ENCODE assay signal across 1 cellular context in genomic region chr18:63152791-63153190, GRCh38.
A peak's percentile ranks its signal among the peaks of the same experiment; 100 is the strongest.
TF ChIP-seq lines count a peak whose summit lies in the region.

No MANE protein-coding gene starts in this region.

TF ChIP-seq in GM12878, 131 proteins besides CTCF, POLR2A, EP300 and RAD21 (continued from another document and continues in another):
- TF ChIP-seq HSF1 (IDR thresholded peaks at IDR 0.05; ENCODE audit: low read depth, low read length) (no peak), FOXK2 (IDR thresholded peaks at IDR 0.05) (no peak), SMAD1 (IDR thresholded peaks at IDR 0.05; ENCODE audit: low read depth, partially characterized antibody) (peak; percentile 68), RELB (IDR thresholded peaks at IDR 0.05; ENCODE audit: low read depth) (peak; percentile 41; the same call in 1 of the 2 replicates), MTA3 (IDR thresholded peaks at IDR 0.05; ENCODE audit: borderline replicate concordance, low read length) (no peak), CBFB (IDR thresholded peaks at IDR 0.05; ENCODE audit: low read depth) (0 out of 2 replicates have a peak, but pooled peaks have one; percentile 29), BACH1 (IDR thresholded peaks at IDR 0.05; ENCODE audit: borderline replicate concordance) (no peak), REST (IDR thresholded peaks at IDR 0.05; ENCODE audit: low read depth, low read length) (no peak), MEF2A (IDR thresholded peaks at IDR 0.05; ENCODE audit: insufficient read depth, low read depth, low read length) (peak; percentile 48; the same call in 1 of the 2 replicates), ZNF207 (IDR thresholded peaks at IDR 0.05; ENCODE audit: borderline replicate concordance) (no peak), ZBTB11 (CRISPR knock-in tag; IDR thresholded peaks at IDR 0.05) (no peak), TCF12 (IDR thresholded peaks at IDR 0.05; ENCODE audit: low read depth, low read length) (0 out of 2 replicates have a peak, but pooled peaks have one; percentile 26), RFX5 (IDR thresholded peaks at IDR 0.05; ENCODE audit: low read depth, low read length) (no peak), CHD1 (IDR thresholded peaks at IDR 0.05; ENCODE audit: low read depth, low read length) (no peak; the same call in 1 of the 2 replicates), NFXL1 (IDR thresholded peaks at IDR 0.05; ENCODE audit: borderline replicate concordance) (no peak), BRCA1 (IDR thresholded peaks at IDR 0.05; ENCODE audit: low read depth, low read length) (no peak), SREBF2 (IDR thresholded peaks at IDR 0.05; ENCODE audit: low read length) (no peak), SMAD5 (IDR thresholded peaks at IDR 0.05; ENCODE audit: low read depth) (peak; percentile 39; the same call in 1 of the 2 replicates), HDGF (IDR thresholded peaks at IDR 0.05) (no peak)
- TF ChIP-seq, protein P1, sequence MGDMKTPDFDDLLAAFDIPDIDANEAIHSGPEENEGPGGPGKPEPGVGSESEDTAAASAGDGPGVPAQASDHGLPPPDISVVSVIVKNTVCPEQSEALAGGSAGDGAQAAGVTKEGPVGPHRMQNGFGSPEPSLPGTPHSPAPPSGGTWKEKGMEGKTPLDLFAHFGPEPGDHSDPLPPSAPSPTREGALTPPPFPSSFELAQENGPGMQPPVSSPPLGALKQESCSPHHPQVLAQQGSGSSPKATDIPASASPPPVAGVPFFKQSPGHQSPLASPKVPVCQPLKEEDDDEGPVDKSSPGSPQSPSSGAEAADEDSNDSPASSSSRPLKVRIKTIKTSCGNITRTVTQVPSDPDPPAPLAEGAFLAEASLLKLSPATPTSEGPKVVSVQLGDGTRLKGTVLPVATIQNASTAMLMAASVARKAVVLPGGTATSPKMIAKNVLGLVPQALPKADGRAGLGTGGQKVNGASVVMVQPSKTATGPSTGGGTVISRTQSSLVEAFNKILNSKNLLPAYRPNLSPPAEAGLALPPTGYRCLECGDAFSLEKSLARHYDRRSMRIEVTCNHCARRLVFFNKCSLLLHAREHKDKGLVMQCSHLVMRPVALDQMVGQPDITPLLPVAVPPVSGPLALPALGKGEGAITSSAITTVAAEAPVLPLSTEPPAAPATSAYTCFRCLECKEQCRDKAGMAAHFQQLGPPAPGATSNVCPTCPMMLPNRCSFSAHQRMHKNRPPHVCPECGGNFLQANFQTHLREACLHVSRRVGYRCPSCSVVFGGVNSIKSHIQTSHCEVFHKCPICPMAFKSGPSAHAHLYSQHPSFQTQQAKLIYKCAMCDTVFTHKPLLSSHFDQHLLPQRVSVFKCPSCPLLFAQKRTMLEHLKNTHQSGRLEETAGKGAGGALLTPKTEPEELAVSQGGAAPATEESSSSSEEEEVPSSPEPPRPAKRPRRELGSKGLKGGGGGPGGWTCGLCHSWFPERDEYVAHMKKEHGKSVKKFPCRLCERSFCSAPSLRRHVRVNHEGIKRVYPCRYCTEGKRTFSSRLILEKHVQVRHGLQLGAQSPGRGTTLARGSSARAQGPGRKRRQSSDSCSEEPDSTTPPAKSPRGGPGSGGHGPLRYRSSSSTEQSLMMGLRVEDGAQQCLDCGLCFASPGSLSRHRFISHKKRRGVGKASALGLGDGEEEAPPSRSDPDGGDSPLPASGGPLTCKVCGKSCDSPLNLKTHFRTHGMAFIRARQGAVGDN (IDR thresholded peaks at IDR 0.05), result no peak
- TF ChIP-seq, protein P2, sequence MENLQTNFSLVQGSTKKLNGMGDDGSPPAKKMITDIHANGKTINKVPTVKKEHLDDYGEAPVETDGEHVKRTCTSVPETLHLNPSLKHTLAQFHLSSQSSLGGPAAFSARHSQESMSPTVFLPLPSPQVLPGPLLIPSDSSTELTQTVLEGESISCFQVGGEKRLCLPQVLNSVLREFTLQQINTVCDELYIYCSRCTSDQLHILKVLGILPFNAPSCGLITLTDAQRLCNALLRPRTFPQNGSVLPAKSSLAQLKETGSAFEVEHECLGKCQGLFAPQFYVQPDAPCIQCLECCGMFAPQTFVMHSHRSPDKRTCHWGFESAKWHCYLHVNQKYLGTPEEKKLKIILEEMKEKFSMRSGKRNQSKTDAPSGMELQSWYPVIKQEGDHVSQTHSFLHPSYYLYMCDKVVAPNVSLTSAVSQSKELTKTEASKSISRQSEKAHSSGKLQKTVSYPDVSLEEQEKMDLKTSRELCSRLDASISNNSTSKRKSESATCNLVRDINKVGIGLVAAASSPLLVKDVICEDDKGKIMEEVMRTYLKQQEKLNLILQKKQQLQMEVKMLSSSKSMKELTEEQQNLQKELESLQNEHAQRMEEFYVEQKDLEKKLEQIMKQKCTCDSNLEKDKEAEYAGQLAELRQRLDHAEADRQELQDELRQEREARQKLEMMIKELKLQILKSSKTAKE (IDR thresholded peaks at IDR 0.05; ENCODE audit: low read depth, poor library complexity, severe bottlenecking), result no peak
- TF ChIP-seq, protein P3, sequence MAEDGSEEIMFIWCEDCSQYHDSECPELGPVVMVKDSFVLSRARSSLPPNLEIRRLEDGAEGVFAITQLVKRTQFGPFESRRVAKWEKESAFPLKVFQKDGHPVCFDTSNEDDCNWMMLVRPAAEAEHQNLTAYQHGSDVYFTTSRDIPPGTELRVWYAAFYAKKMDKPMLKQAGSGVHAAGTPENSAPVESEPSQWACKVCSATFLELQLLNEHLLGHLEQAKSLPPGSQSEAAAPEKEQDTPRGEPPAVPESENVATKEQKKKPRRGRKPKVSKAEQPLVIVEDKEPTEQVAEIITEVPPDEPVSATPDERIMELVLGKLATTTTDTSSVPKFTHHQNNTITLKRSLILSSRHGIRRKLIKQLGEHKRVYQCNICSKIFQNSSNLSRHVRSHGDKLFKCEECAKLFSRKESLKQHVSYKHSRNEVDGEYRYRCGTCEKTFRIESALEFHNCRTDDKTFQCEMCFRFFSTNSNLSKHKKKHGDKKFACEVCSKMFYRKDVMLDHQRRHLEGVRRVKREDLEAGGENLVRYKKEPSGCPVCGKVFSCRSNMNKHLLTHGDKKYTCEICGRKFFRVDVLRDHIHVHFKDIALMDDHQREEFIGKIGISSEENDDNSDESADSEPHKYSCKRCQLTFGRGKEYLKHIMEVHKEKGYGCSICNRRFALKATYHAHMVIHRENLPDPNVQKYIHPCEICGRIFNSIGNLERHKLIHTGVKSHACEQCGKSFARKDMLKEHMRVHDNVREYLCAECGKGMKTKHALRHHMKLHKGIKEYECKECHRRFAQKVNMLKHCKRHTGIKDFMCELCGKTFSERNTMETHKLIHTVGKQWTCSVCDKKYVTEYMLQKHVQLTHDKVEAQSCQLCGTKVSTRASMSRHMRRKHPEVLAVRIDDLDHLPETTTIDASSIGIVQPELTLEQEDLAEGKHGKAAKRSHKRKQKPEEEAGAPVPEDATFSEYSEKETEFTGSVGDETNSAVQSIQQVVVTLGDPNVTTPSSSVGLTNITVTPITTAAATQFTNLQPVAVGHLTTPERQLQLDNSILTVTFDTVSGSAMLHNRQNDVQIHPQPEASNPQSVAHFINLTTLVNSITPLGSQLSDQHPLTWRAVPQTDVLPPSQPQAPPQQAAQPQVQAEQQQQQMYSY (CRISPR knock-in tag; IDR thresholded peaks at IDR 0.05), result no peak
- TF ChIP-seq, protein P4, sequence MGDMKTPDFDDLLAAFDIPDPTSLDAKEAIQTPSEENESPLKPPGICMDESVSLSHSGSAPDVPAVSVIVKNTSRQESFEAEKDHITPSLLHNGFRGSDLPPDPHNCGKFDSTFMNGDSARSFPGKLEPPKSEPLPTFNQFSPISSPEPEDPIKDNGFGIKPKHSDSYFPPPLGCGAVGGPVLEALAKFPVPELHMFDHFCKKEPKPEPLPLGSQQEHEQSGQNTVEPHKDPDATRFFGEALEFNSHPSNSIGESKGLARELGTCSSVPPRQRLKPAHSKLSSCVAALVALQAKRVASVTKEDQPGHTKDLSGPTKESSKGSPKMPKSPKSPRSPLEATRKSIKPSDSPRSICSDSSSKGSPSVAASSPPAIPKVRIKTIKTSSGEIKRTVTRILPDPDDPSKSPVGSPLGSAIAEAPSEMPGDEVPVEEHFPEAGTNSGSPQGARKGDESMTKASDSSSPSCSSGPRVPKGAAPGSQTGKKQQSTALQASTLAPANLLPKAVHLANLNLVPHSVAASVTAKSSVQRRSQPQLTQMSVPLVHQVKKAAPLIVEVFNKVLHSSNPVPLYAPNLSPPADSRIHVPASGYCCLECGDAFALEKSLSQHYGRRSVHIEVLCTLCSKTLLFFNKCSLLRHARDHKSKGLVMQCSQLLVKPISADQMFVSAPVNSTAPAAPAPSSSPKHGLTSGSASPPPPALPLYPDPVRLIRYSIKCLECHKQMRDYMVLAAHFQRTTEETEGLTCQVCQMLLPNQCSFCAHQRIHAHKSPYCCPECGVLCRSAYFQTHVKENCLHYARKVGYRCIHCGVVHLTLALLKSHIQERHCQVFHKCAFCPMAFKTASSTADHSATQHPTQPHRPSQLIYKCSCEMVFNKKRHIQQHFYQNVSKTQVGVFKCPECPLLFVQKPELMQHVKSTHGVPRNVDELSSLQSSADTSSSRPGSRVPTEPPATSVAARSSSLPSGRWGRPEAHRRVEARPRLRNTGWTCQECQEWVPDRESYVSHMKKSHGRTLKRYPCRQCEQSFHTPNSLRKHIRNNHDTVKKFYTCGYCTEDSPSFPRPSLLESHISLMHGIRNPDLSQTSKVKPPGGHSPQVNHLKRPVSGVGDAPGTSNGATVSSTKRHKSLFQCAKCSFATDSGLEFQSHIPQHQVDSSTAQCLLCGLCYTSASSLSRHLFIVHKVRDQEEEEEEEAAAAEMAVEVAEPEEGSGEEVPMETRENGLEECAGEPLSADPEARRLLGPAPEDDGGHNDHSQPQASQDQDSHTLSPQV (IDR thresholded peaks at IDR 0.05), result no peak
